Comparison of ENCODE assay signal across 9 cellular contexts in the genomic region with DNA sequence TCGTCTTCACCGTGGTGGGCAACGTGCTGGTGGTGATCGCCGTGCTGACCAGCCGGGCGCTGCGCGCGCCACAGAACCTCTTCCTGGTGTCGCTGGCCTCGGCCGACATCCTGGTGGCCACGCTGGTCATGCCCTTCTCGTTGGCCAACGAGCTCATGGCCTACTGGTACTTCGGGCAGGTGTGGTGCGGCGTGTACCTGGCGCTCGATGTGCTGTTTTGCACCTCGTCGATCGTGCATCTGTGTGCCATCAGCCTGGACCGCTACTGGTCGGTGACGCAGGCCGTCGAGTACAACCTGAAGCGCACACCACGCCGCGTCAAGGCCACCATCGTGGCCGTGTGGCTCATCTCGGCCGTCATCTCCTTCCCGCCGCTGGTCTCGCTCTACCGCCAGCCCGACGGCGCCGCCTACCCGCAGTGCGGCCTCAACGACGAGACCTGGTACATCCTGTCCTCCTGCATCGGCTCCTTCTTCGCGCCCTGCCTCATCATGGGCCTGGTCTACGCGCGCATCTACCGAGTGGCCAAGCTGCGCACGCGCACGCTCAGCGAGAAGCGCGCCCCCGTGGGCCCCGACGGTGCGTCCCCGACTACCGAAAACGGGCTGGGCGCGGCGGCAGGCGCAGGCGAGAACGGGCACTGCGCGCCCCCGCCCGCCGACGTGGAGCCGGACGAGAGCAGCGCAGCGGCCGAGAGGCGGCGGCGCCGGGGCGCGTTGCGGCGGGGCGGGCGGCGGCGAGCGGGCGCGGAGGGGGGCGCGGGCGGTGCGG. TPM values are rescaled to one million over a fixed set of nuclear protein-coding genes. Genes with fewer than 3 reads are reported as not detected.
A peak's percentile ranks its signal among the peaks of the same experiment; 100 is the strongest.
DNase-seq lines count a peak whose midpoint lies in the region; ATAC-seq and TF ChIP-seq lines count a peak whose summit lies in the region.
"Had no signal": no experiment of that assay in that cellular context is flagged by ENCODE, and none has a peak within 500 bp of the region (broad histone marks: within the 10 kb centered on the region; RNA-seq: fewer than 3 reads in every experiment).

No MANE protein-coding gene starts in this region.

- no peak overlapping the region for H3K27ac Mint-ChIP-seq in CD8-positive, alpha-beta T cell
- no peak overlapping the region for H3K27ac Mint-ChIP-seq in effector memory CD8-positive, alpha-beta T cell

- TF ChIP-seq RAD21 in IMR-90 (IDR thresholded peaks at IDR 0.05; ENCODE audit: low read length): no peak

- H2BK20ac ChIP-seq in IMR-90 (ENCODE audit: low read depth, low read length): no peak overlapping the region

- H4K91ac ChIP-seq in IMR-90 (ENCODE audit: insufficient read depth, low read depth, low read length): no peak overlapping the region

- no peak overlapping the region for H3K18ac ChIP-seq in IMR-90 (ENCODE audit: low read depth, low read length)

- CTCF ChIA-PET in CD8-positive, alpha-beta T cell (lab: Charles Lee): no interaction called here
- CTCF ChIA-PET in IMR-90 (lab: Yijun Ruan, JAX): no interaction called here

- H3K27me3 Mint-ChIP-seq in CD8-positive, alpha-beta T cell (ENCODE audit: low read depth): peaks cover 21% of the 10 kb centered on the region
- H3K27me3 Mint-ChIP-seq in effector memory CD8-positive, alpha-beta T cell: peaks cover 22 to 77% of the 10 kb centered on the region in 2 donors

- H4K8ac ChIP-seq in IMR-90 (ENCODE audit: low read depth in 2 of 2, low read length in 2 of 2): no peak overlapping the region

- ATAC-seq in CD8-positive, alpha-beta T cell: no peak
- ATAC-seq in IMR-90 (ENCODE audit: low read depth) (no peak), GM19324 (IDR thresholded peaks at IDR 0.05; ENCODE audit: low FRiP score, unreplicated experiment) (no peak)
- ATAC-seq in effector memory CD8-positive, alpha-beta T cell (replicated peaks): no peak

- H3K36me3 ChIP-seq in CD8-positive, alpha-beta T cell (ENCODE audit: insufficient read depth, low read length): no peaks in the 10 kb centered on the region
- H3K36me3 ChIP-seq in IMR-90 (ENCODE audit: control insufficient read depth, insufficient read depth, low read length) (no peaks in the 10 kb centered on the region), neuron (ENCODE audit: insufficient read depth, low read length) (no peaks in the 10 kb centered on the region)
- no peaks in the 10 kb centered on the region for H3K36me3 ChIP-seq in effector memory CD4-positive, alpha-beta T cell (ENCODE audit: control insufficient read depth, insufficient read depth, low read length)

- no peaks in the 10 kb centered on the region for H3K9me3 Mint-ChIP-seq in CD8-positive, alpha-beta T cell
- H3K9me3 Mint-ChIP-seq in effector memory CD8-positive, alpha-beta T cell: no peaks in the 10 kb centered on the region

- H3K4me3 Mint-ChIP-seq in CD8-positive, alpha-beta T cell: peak overlapping the region; percentile 32
- H3K4me3 Mint-ChIP-seq in effector memory CD8-positive, alpha-beta T cell: peak overlapping the region; percentile 53 to 59

- no peak overlapping the region for H3K56ac ChIP-seq in IMR-90 (ENCODE audit: extremely low read depth, insufficient read depth, low read length)

- dilution Hi-C loops in IMR-90 (cut with HindIII; ENCODE audit: low sequenced_read_pairs, unreplicated experiment): no loop called here

- H3K36me3 Mint-ChIP-seq in CD8-positive, alpha-beta T cell: no peaks in the 10 kb centered on the region
- no peaks in the 10 kb centered on the region for H3K36me3 Mint-ChIP-seq in effector memory CD8-positive, alpha-beta T cell (ENCODE audit: insufficient read depth)

- no peak overlapping the region for H3K4me3 ChIP-seq in CD8-positive, alpha-beta T cell (ENCODE audit: low read depth, low read length)
- no peak overlapping the region for H3K4me3 ChIP-seq in IMR-90 (ENCODE audit: insufficient read depth, low read depth, low read length)
- H3K4me3 ChIP-seq in neuron (ENCODE audit: low read length): peak overlapping the region; percentile 18
- H3K4me3 ChIP-seq in effector memory CD4-positive, alpha-beta T cell (ENCODE audit: insufficient read depth, low read depth, low read length, poor library complexity, severe bottlenecking): no peak overlapping the region

- in situ Hi-C loops in IMR-90 (cut with MboI; ENCODE audit: low sequenced_read_pairs) (no loop called here), GM13976 (cut with MboI; ENCODE audit: low sequenced_read_pairs, unreplicated experiment) (no loop called here)

- H3K4me1 Mint-ChIP-seq in CD8-positive, alpha-beta T cell (ENCODE audit: low read depth): peaks cover 6% of the 10 kb centered on the region
- H3K4me1 Mint-ChIP-seq in effector memory CD8-positive, alpha-beta T cell (ENCODE audit: low read depth in 2 of 2): peaks cover 4 to 7% of the 10 kb centered on the region in 2 donors

- H3K23ac ChIP-seq in IMR-90 (ENCODE audit: low read depth, low read length): no peak overlapping the region; the same call in 1 of the 2 replicates

- H2BK5ac ChIP-seq in IMR-90 (ENCODE audit: low read depth, low read length, poor library complexity, severe bottlenecking): no peak overlapping the region

- no peak overlapping the region for H2BK15ac ChIP-seq in IMR-90 (ENCODE audit: low read depth, low read length)

- H3K27ac ChIP-seq in CD8-positive, alpha-beta T cell (ENCODE audit: low read depth, low read length): no peak overlapping the region
- H3K27ac ChIP-seq in IMR-90 (ENCODE audit: insufficient read depth, low read length): no peak overlapping the region
- no peak overlapping the region for H3K27ac ChIP-seq in effector memory CD4-positive, alpha-beta T cell (ENCODE audit: insufficient read depth, low read length, poor library complexity, severe bottlenecking)

- H2BK120ac ChIP-seq in IMR-90 (ENCODE audit: low read depth, low read length): no peak overlapping the region

- no peaks in the 10 kb centered on the region for H3K27me3 ChIP-seq in CD8-positive, alpha-beta T cell (ENCODE audit: insufficient read depth, low read length)
- peaks cover 66% of the 10 kb centered on the region for H3K27me3 ChIP-seq in IMR-90 (ENCODE audit: control insufficient read depth, insufficient read depth, low read length)
- peaks cover 64% of the 10 kb centered on the region for H3K27me3 ChIP-seq in neuron (ENCODE audit: insufficient read depth, low read length)
- no peaks in the 10 kb centered on the region for H3K27me3 ChIP-seq in effector memory CD4-positive, alpha-beta T cell (replicated peaks; ENCODE audit: control insufficient read depth, insufficient read depth, low read length, poor library complexity, severe bottlenecking)

- no peaks in the 10 kb centered on the region for H3K79me1 ChIP-seq in IMR-90 (ENCODE audit: low read depth in 1 of 2, low read length in 2 of 2)

- H3K4ac ChIP-seq in IMR-90 (ENCODE audit: low read depth, low read length): no peak overlapping the region

- H3K14ac ChIP-seq in IMR-90 (replicated peaks; ENCODE audit: low read depth, low read length): no peak overlapping the region

- no peaks in the 10 kb centered on the region for H3K4me1 ChIP-seq in CD8-positive, alpha-beta T cell (ENCODE audit: insufficient read depth, low read length)
- H3K4me1 ChIP-seq in IMR-90 (ENCODE audit: control insufficient read depth, insufficient read depth, low read length) (peaks cover 2% of the 10 kb centered on the region; the same call in 1 of the 2 replicates), neuron (ENCODE audit: insufficient read depth, low read length) (no peaks in the 10 kb centered on the region)
- H3K4me1 ChIP-seq in effector memory CD4-positive, alpha-beta T cell (ENCODE audit: control insufficient read depth, insufficient read depth, low read length, poor library complexity, severe bottlenecking): no peaks in the 10 kb centered on the region

- POLR2A ChIA-PET in CD8-positive, alpha-beta T cell (lab: Charles Lee): no interaction called here
- POLR2A ChIA-PET in IMR-90 (lab: Charles Lee; ENCODE audit: unreplicated experiment): no interaction called here

- no peaks in the 10 kb centered on the region for H3K9me3 ChIP-seq in CD8-positive, alpha-beta T cell (ENCODE audit: low read length)
- H3K9me3 ChIP-seq in IMR-90 (ENCODE audit: control insufficient read depth, insufficient read depth, low read length) (no peaks in the 10 kb centered on the region), neuron (ENCODE audit: low read length) (peaks cover 5% of the 10 kb centered on the region)
- no peaks in the 10 kb centered on the region for H3K9me3 ChIP-seq in effector memory CD4-positive, alpha-beta T cell (ENCODE audit: control insufficient read depth, low read length)

- no peaks in the 10 kb centered on the region for H3K9me1 ChIP-seq in IMR-90 (ENCODE audit: insufficient read depth, low read length)

- no peak overlapping the region for H3K4me2 ChIP-seq in IMR-90 (ENCODE audit: low read depth, low read length)

- no peak overlapping the region for H2AK5ac ChIP-seq in IMR-90 (ENCODE audit: low read depth, low read length)

- H4K20me1 ChIP-seq in IMR-90 (ENCODE audit: insufficient read depth, low read length): no peaks in the 10 kb centered on the region

- TF ChIP-seq CTCF in CD8-positive, alpha-beta T cell (IDR thresholded peaks at IDR 0.05): no peak
- TF ChIP-seq CTCF in IMR-90 (conservative IDR thresholded peaks at IDR 0.05; ENCODE audit: low read depth, low read length) (no peak), GM13976 (IDR thresholded peaks at IDR 0.05; ENCODE audit: borderline replicate concordance, control extremely low read depth, extremely low read depth, insufficient read depth, missing control alignments) (no peak)

- H4K5ac ChIP-seq in IMR-90 (ENCODE audit: low read depth, low read length): no peak overlapping the region

- H3K9ac ChIP-seq in IMR-90 (ENCODE audit: low read depth, low read length): no peak overlapping the region

- no peak overlapping the region for H2AK9ac ChIP-seq in IMR-90 (replicated peaks; ENCODE audit: low read depth, low read length, poor library complexity)

- no peak for DNase-seq in CD8-positive, alpha-beta T cell
- no peak for DNase-seq in IMR-90
- DNase-seq in effector memory CD8-positive, alpha-beta T cell: no peak
- no peak for DNase-seq in effector memory CD4-positive, alpha-beta T cell
- no peak for DNase-seq in GM19240 (ENCODE audit: insufficient read length, low spot score)
- no peak for DNase-seq in GM13976 (ENCODE audit: low spot score)

- WGBS in IMR-90 (ENCODE audit: extremely low coverage in 2 of 2, insufficient read length in 1 of 2), 2 experiments: 12% methylated on average over 34 of the region's 106 CpGs; no CpG with 5 or more reads in 1 of the 2 experiments

- intact Hi-C loops in CD8-positive, alpha-beta T cell (cut with DNase I, micrococcal nuclease): no loop called here
- intact Hi-C loops in IMR-90 (cut with micrococcal nuclease): loop anchor here (5.0 kb wide), 1 partner anchor 180 kb away; no protein-coding TSS in a partner anchor

- H2AFZ ChIP-seq in IMR-90 (replicated peaks; ENCODE audit: low read length, poor library complexity) (peak overlapping the region; percentile 13), neuron (ENCODE audit: low read depth, low read length) (no peak overlapping the region)

- TF ChIP-seq POLR2A in IMR-90 (IDR thresholded peaks at IDR 0.05; ENCODE audit: low read depth, low read length): no peak

- no TSS peak for BruUV-seq in IMR-90 (replicated peaks; lab: Mats Ljungman, UMichigan)

TF ChIP-seq in IMR-90, 13 proteins besides CTCF, POLR2A, EP300 and RAD21 (continues in another document):
- no peak for TF ChIP-seq CEBPB (IDR thresholded peaks at IDR 0.05; ENCODE audit: low read depth, low read length)

RNA-seq across cellular contexts. Expression of gene ADRA2C, which starts 0.8 kb away (rescaled TPM):
- total RNA-seq in CD8-positive, alpha-beta T cell: not detected
- total RNA-seq in IMR-90 (2012; rRNA removed): under 0.01 and 0.28 TPM in 2 replicates
- polyA plus RNA-seq in IMR-90 (2012; rRNA removed): 0.14 and 0.36 TPM in 2 replicates
- 0.10 and 0.22 TPM in 2 replicates for polyA plus RNA-seq in IMR-90 (2012; cell fraction: cytosol; rRNA removed)
- polyA plus RNA-seq in IMR-90 (2012; cell fraction: nucleus; rRNA removed; ENCODE audit: low replicate concordance): 0.18 and 0.37 TPM in 2 replicates
- total RNA-seq: T-helper 1 cell treated with Interleukin-12 subunit alpha and Interleukin-12 subunit beta and Interleukin-4 antibody, amounts not matched to agents 30 ng/mL and 1 ng/mL, for 36 hours had no signal
